ENCODE assay signal across 21 cellular contexts in genomic region chr13:70874646-70875045, GRCh38.
"Had no signal": no experiment of that assay in that cellular context is flagged by ENCODE, and none has a peak within 500 bp of the region (broad histone marks: within the 10 kb centered on the region; RNA-seq: fewer than 3 reads in every experiment).

No MANE protein-coding gene starts in this region.

- H3K4me1 ChIP-seq: esophagus squamous epithelium, suprapubic skin, tibial artery, upper lobe of right lung had no signal

- H3K4me3 ChIP-seq: esophagus squamous epithelium, mucosa of descending colon, suprapubic skin, tibial artery, upper lobe of right lung had no signal

- H3K27me3 ChIP-seq: esophagus squamous epithelium, suprapubic skin, tibial artery, upper lobe of right lung had no signal

- ATAC-seq: activated CD8-positive, alpha-beta memory T cell treated with anti-CD3 and anti-CD28 coated beads, Interleukin-2, amount 10 ng/mL, durations not matched to agents 7 days and 5 days; activated CD8-positive, alpha-beta T cell treated with anti-CD3 and anti-CD28 coated beads, Interleukin-2, amount 10 ng/mL, durations not matched to agents 7 days and 5 days; left ventricle myocardium superior; mucosa of descending colon; natural killer cell treated with Interleukin-12 subunit alpha and Interleukin-12 subunit beta and Interleukin-15 and Interleukin-18, amount 100 ng/mL, for 72 hours; right cardiac atrium; upper lobe of right lung had no signal

- H3K9me3 ChIP-seq: esophagus squamous epithelium, mucosa of descending colon, suprapubic skin, tibial artery, upper lobe of right lung had no signal

- H3K27ac ChIP-seq: epithelial cell of prostate, esophagus squamous epithelium, suprapubic skin, tibial artery, upper lobe of right lung had no signal

- DNase-seq: activated B cell treated with CpG ODN at 0.5 μM for 24 hours; activated CD4-positive, alpha-beta T cell treated with anti-CD3 and anti-CD28 coated beads, Interleukin-2, amount 50 U/mL, for 1 hour; activated CD8-positive, alpha-beta memory T cell treated with anti-CD3 and anti-CD28 coated beads, Interleukin-2, amount 10 ng/mL, durations not matched to agents 7 days and 5 days; activated CD8-positive, alpha-beta T cell treated with anti-CD3 and anti-CD28 coated beads, Interleukin-2, amount 10 ng/mL, durations not matched to agents 7 days and 5 days; activated effector memory CD4-positive, alpha-beta T cell treated with Interleukin-2 at 50 U/mL for 16 hours; activated naive CD4-positive, alpha-beta T cell treated with Interleukin-2 at 50 U/mL for 16 hours; anterior cingulate cortex; effector CD4-positive, alpha-beta T cell; esophagus squamous epithelium; islet precursor cell; left ventricle myocardium superior; mucosa of descending colon; posterior cingulate gyrus; right cardiac atrium; stimulated activated naive CD4-positive, alpha-beta T cell; T1000; tibial artery; upper lobe of right lung had no signal

- H3K36me3 ChIP-seq: esophagus squamous epithelium, suprapubic skin, tibial artery, upper lobe of right lung had no signal
